1 cellular context compared by ENCODE assay signal in the genomic region with DNA sequence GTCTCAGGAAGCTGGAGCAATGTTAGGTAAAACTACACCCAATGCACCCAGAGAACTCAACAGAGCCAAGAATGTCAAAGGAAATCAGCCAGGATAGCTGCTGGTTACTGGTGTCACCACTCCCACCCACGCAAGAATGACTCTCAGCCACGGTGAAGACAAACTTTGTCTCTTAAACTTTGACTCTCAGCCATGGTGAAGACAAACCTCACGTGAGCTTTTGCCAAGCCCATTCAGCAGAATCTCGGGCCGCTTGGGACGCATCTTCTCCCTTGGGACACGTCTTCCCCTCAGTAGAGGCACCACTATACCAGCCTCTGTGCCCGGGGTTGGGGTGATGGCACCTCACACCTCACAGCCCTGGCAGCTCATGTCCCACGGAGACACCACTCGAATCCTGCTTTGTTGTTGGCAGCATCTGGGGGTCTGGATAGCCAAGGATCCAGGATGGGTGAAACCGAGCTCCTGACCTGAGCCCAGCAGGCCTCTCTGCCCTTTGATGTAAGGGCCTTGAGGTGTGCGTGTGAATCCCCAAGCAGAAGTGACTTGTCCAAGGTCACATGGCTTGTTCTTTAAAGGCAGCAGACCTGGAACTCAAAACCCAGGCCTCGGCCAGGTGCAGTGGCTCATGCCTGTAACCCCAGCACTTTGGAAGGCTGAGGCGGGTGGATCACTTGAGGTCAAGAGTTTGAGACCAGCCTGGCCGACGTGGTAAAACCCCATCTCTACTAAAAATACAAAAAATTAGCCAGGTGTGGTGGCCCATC.
TF ChIP-seq lines count a peak whose summit lies in the region.

No MANE protein-coding gene starts in this region.

TF ChIP-seq in WTC11, 78 proteins besides CTCF, POLR2A, EP300 and RAD21 (continued from another document):
- TF ChIP-seq, protein P1, sequence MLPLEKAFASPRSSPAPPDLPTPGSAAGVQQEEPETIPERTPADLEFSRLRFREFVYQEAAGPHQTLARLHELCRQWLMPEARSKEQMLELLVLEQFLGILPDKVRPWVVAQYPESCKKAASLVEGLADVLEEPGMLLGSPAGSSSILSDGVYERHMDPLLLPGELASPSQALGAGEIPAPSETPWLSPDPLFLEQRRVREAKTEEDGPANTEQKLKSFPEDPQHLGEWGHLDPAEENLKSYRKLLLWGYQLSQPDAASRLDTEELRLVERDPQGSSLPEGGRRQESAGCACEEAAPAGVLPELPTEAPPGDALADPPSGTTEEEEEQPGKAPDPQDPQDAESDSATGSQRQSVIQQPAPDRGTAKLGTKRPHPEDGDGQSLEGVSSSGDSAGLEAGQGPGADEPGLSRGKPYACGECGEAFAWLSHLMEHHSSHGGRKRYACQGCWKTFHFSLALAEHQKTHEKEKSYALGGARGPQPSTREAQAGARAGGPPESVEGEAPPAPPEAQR (CRISPR knock-in tag; IDR thresholded peaks at IDR 0.05), result no peak
- TF ChIP-seq, protein P2, sequence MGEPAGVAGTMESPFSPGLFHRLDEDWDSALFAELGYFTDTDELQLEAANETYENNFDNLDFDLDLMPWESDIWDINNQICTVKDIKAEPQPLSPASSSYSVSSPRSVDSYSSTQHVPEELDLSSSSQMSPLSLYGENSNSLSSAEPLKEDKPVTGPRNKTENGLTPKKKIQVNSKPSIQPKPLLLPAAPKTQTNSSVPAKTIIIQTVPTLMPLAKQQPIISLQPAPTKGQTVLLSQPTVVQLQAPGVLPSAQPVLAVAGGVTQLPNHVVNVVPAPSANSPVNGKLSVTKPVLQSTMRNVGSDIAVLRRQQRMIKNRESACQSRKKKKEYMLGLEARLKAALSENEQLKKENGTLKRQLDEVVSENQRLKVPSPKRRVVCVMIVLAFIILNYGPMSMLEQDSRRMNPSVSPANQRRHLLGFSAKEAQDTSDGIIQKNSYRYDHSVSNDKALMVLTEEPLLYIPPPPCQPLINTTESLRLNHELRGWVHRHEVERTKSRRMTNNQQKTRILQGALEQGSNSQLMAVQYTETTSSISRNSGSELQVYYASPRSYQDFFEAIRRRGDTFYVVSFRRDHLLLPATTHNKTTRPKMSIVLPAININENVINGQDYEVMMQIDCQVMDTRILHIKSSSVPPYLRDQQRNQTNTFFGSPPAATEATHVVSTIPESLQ (CRISPR knock-in tag; IDR thresholded peaks at IDR 0.05), result no peak
- TF ChIP-seq, protein P3, sequence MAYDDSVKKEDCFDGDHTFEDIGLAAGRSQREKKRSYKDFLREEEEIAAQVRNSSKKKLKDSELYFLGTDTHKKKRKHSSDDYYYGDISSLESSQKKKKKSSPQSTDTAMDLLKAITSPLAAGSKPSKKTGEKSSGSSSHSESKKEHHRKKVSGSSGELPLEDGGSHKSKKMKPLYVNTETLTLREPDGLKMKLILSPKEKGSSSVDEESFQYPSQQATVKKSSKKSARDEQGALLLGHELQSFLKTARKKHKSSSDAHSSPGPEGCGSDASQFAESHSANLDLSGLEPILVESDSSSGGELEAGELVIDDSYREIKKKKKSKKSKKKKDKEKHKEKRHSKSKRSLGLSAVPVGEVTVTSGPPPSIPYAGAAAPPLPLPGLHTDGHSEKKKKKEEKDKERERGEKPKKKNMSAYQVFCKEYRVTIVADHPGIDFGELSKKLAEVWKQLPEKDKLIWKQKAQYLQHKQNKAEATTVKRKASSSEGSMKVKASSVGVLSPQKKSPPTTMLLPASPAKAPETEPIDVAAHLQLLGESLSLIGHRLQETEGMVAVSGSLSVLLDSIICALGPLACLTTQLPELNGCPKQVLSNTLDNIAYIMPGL (CRISPR knock-in tag; IDR thresholded peaks at IDR 0.05), result no peak
- TF ChIP-seq ZNF423 (CRISPR knock-in tag; IDR thresholded peaks at IDR 0.05), result no peak
